In the genomic region with DNA sequence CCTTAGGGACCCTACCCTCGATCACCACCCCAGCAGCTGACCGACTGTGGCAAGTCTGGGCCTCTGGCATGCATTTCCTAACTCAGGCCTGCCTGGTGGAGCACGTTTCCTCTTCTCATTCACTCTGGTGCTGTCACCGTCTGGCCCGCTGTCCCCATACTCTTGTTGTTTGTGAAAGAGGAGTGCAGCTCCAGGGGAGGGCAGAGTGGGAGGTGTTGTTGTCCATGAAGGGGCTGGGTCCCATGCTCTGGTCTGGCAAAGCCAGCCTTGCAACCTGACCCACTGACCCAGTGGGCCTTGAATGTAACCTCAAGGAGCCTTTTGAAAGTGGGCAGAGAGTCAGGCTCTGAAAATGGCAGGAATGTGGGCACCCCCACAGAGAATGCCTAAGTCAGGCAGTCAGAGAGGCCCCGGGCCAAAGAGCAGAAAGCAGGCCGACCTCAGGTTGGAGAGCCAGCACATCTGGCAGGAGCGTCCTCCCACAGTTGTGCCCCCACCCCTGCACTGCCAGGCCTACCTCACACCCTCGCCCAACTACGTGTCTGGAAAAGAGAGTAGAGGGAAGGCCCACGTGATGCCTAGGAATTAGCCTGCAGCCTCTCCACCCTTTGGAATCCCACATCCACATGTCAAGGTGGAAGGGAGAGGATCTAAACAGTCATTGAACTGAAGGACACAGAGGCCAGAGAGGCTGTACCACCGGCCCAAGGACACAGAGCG, we compare ENCODE assay signal across 9 cellular contexts. TPM values are rescaled to one million over a fixed set of nuclear protein-coding genes. Genes with fewer than 3 reads are reported as not detected.
DNase-seq lines count a peak whose midpoint lies in the region; ATAC-seq, FAIRE-seq and TF ChIP-seq lines count a peak whose summit lies in the region.
"Had no signal": no experiment of that assay in that cellular context is flagged by ENCODE, and none has a peak within 500 bp of the region (broad histone marks: within the 10 kb centered on the region; RNA-seq: fewer than 3 reads in every experiment).

No MANE protein-coding gene starts in this region.

- no peak overlapping the region for H2AFZ ChIP-seq in astrocyte (ENCODE audit: low read depth, low read length)

- peaks cover 42% of the 10 kb centered on the region for H3K4me1 Mint-ChIP-seq in astrocyte (ENCODE audit: low read depth, unreplicated experiment)

- H3K9me3 Mint-ChIP-seq in astrocyte (ENCODE audit: unreplicated experiment): peaks cover 3% of the 10 kb centered on the region

- ATAC-seq in GM19452 (IDR thresholded peaks at IDR 0.05; ENCODE audit: unreplicated experiment): no peak

- DNase-seq in AG20443 (ENCODE audit: low spot score) (peak; percentile 89), HS-27A (ENCODE audit: low read depth) (peak; percentile 99), astrocyte (ENCODE audit: low read depth) (peak; percentile 61), medulla oblongata (ENCODE audit: extremely low spot score) (peak; percentile 74), cerebellar nuclear complex (lab: John Stamatoyannopoulos, UW) (no peak), COLO829 (ENCODE audit: low spot score) (no peak)
- no peak for DNase-seq in central memory CD4-positive, alpha-beta T cell
- DNase-seq: effector CD8-positive, alpha-beta T cell had no signal

- no peaks in the 10 kb centered on the region for H3K27me3 ChIP-seq in astrocyte (ENCODE audit: insufficient read depth, low read length)

- no peaks in the 10 kb centered on the region for H3K27me3 Mint-ChIP-seq in astrocyte (ENCODE audit: low read depth, unreplicated experiment)

- peak overlapping the region; percentile 87 for H3K27ac Mint-ChIP-seq in astrocyte (ENCODE audit: unreplicated experiment)

- no peaks in the 10 kb centered on the region for H3K9me3 ChIP-seq in astrocyte (ENCODE audit: insufficient read depth, low read depth, low read length)

- H3K4me1 ChIP-seq in astrocyte (ENCODE audit: insufficient read depth, low read length): peaks cover 83% of the 10 kb centered on the region

- H3K36me3 ChIP-seq in astrocyte (ENCODE audit: insufficient read depth, low read length): peaks cover 5% of the 10 kb centered on the region

- H4K20me1 ChIP-seq in astrocyte (ENCODE audit: insufficient read depth, low read length): peaks cover 96% of the 10 kb centered on the region

- H3K79me2 ChIP-seq in astrocyte (ENCODE audit: insufficient read depth, low read length): peaks cover 100% of the 10 kb centered on the region

- peak overlapping the region; percentile 57 for H3K4me3 Mint-ChIP-seq in astrocyte (ENCODE audit: unreplicated experiment)

- TF ChIP-seq CTCF in astrocyte (IDR thresholded peaks at IDR 0.05; ENCODE audit: insufficient read depth, low read depth, low read length): no peak

- peak overlapping the region; percentile 60 for H3K9ac ChIP-seq in astrocyte (ENCODE audit: low read length)

- peaks cover 9% of the 10 kb centered on the region for H3K36me3 Mint-ChIP-seq in astrocyte (ENCODE audit: low read depth, unreplicated experiment)

- H3K4me2 ChIP-seq in astrocyte (ENCODE audit: low read length): peak overlapping the region; percentile 78

- H3K4me3 ChIP-seq in astrocyte (ENCODE audit: insufficient read depth, low read depth, low read length): no peak overlapping the region

- FAIRE-seq in astrocyte (lab: Jason Lieb, UNC): no peak

- H3K27ac ChIP-seq in astrocyte (ENCODE audit: low read depth, low read length): peak overlapping the region; percentile 70

RNA-seq across cellular contexts. Expression of gene SEMA7A, which starts 10.9 kb away (rescaled TPM):
- total RNA-seq in astrocyte: 26.7 and 36.3 TPM in 2 replicates

RNA-seq across cellular contexts. Expression of gene UBL7, which starts 38.1 kb away (rescaled TPM):
- 40.9 and 46.1 TPM in 2 replicates for total RNA-seq in astrocyte

RNA-seq across cellular contexts. Expression of gene CYP11A1, which starts 55.4 kb away (rescaled TPM):
- 0.43 and 0.60 TPM in 2 replicates for total RNA-seq in astrocyte

Comparison
In these comparisons a context has a peak if more than half of its experiments do, and no peak if none do; other contexts are left out.
1. DNase-seq: peak in AG20443 (single experiment), HS-27A (single experiment), astrocyte (single experiment) and medulla oblongata (single experiment); none in cerebellar nuclear complex (0 of 2), COLO829 (single experiment) and central memory CD4-positive, alpha-beta T cell (single experiment).